In the genomic region with DNA sequence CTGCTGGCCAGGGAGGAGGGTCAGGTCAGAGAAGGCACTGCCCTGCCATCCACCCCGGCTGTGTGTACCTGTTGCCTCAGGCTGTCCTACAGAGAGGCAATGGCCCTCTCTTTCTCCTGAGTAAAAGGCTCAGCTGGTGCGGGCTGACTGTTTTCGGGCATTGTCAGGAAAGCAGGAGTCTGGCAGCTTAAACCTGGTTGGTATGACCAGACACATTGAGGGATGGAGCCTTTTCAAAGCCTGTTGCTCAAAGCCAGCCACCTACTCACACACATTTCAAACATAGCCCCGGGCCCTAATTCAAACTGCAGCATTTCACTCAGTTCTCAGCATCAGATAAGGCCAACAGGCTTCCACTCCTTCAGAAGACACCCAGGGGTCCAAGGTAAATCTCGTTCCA, we compare ENCODE assay signal across 21 cellular contexts.
DNase-seq lines count a peak whose midpoint lies in the region; ATAC-seq, FAIRE-seq and TF ChIP-seq lines count a peak whose summit lies in the region.
"Had no signal": no experiment of that assay in that cellular context is flagged by ENCODE, and none has a peak within 500 bp of the region (broad histone marks: within the 10 kb centered on the region; RNA-seq: fewer than 3 reads in every experiment).

No MANE protein-coding gene starts in this region.

- H4K91ac ChIP-seq in H1 (replicated peaks; ENCODE audit: insufficient read length, low read length), result no peak overlapping the region

- peaks cover 0 to 5% (median 2%) of the 10 kb centered on the region in 4 experiments; a peak in 2 of 7 replicates for H3K27me3 ChIP-seq in H1 (replicated peaks in 1 of 4; ENCODE audit: control insufficient read depth in 3 of 4, extremely low read depth in 1 of 4, insufficient read depth in 3 of 4, low read length in 3 of 4)
- H3K27me3 ChIP-seq: BLaER1 had no signal

- no peak overlapping the region for H3K4me3 ChIP-seq in H1 (ENCODE audit: extremely low read depth in 1 of 4, insufficient read depth in 2 of 4, low read depth in 3 of 4, low read length in 4 of 4)
- H3K4me3 ChIP-seq: BLaER1, GM12878, GM23248, HAP-1 had no signal

- WGBS in H1 (ENCODE audit: extremely low coverage in 1 of 2, insufficient coverage in 1 of 2, insufficient read length in 1 of 2, insufficient replicate concordance in 2 of 2, low coverage in 1 of 2, low lambda C conversion rate in 2 of 2, missing lambda C conversion rate in 1 of 2), 2 experiments, result 86% methylated on average over 5 of the region's 5 CpGs; no CpG with 5 or more reads in 1 of the 2 experiments

- H3K18ac ChIP-seq in H1 (ENCODE audit: extremely low read depth, low read length), result no peak overlapping the region

- TF ChIP-seq CTCF in H1 (IDR thresholded peaks at IDR 0.05; ENCODE audit: control extremely low read depth in 1 of 3, insufficient read depth in 1 of 3, low read depth in 1 of 3, low read length in 3 of 3), result no peak

- no peak overlapping the region for H2BK5ac ChIP-seq in H1 (ENCODE audit: low read depth, low read length)

- POLR2A ChIA-PET in H1 (lab: Charles Lee; ENCODE audit: partially characterized antibody), result no interaction called here
- POLR2A ChIA-PET in activated CD4-positive, alpha-beta T cell treated with anti-CD3 and anti-CD28 coated beads for 36 hours (lab: Charles Lee), result no interaction called here

- H2AFZ ChIP-seq in H1 (ENCODE audit: low read length), result no peak overlapping the region
- H2AFZ ChIP-seq: GM23248 had no signal

- no peak for TF ChIP-seq RAD21 in H1 (IDR thresholded peaks at IDR 0.05 in 1 of 2, conservative IDR thresholded peaks at IDR 0.05 in 1 of 2; ENCODE audit: low read depth in 2 of 2, low read length in 2 of 2)

- TF ChIP-seq EP300 in H1 (IDR thresholded peaks at IDR 0.05; ENCODE audit: borderline replicate concordance in 1 of 2, low read depth in 2 of 2, low read length in 2 of 2), result no peak

- H3K27me3 Mint-ChIP-seq in activated CD4-positive, alpha-beta T cell treated with anti-CD3 and anti-CD28 coated beads for 36 hours, result peaks cover 19% of the 10 kb centered on the region

- H4K5ac ChIP-seq in H1 (ENCODE audit: insufficient read length, low read depth, low read length), result no peak overlapping the region

- H3K36me3 Mint-ChIP-seq in activated CD4-positive, alpha-beta T cell treated with anti-CD3 and anti-CD28 coated beads for 36 hours (ENCODE audit: low read depth), result no peaks in the 10 kb centered on the region
- H3K36me3 Mint-ChIP-seq: CD4-positive, CD25-positive, alpha-beta regulatory T cell; CD8-positive, alpha-beta T cell had no signal

- 0 out of 2 replicates have a peak overlapping the region, but pooled peaks have one; percentile 42 for H2AK5ac ChIP-seq in H1 (ENCODE audit: low read depth, low read length)

- peaks cover 6 to 19% (median 15%) of the 10 kb centered on the region in 4 experiments for H3K4me1 ChIP-seq in H1 (replicated peaks in 1 of 4; ENCODE audit: control insufficient read depth in 3 of 4, insufficient read depth in 4 of 4, low read length in 3 of 4)
- H3K4me1 ChIP-seq: BLaER1, HAP-1 had no signal

- H3K4me2 ChIP-seq in H1 (ENCODE audit: insufficient read depth in 1 of 2, low read depth in 2 of 2, low read length in 2 of 2), result no peak overlapping the region
- H3K4me2 ChIP-seq: BLaER1 had no signal

- no peak overlapping the region for H3K27ac ChIP-seq in H1 (ENCODE audit: low read depth, low read length)
- H3K27ac ChIP-seq: 22Rv1, BLaER1, C4-2B, GM23248 had no signal

- no peaks in the 10 kb centered on the region for H3K79me1 ChIP-seq in H1 (ENCODE audit: low read depth, low read length)

- H3K4me1 Mint-ChIP-seq in activated CD4-positive, alpha-beta T cell treated with anti-CD3 and anti-CD28 coated beads for 36 hours, result no peaks in the 10 kb centered on the region
- H3K4me1 Mint-ChIP-seq: B cell; CD4-positive, CD25-positive, alpha-beta regulatory T cell had no signal

- H3K4me3 Mint-ChIP-seq in activated CD4-positive, alpha-beta T cell treated with anti-CD3 and anti-CD28 coated beads for 36 hours, result no peak overlapping the region
- H3K4me3 Mint-ChIP-seq: B cell; CD4-positive, CD25-positive, alpha-beta regulatory T cell; CD8-positive, alpha-beta T cell had no signal

- intact Hi-C loops in Right ventricle myocardium superior (cut with DNase I), result no loop called here
- intact Hi-C loops in activated CD4-positive, alpha-beta T cell treated with anti-CD3 and anti-CD28 coated beads for 36 hours (cut with DNase I, micrococcal nuclease), result no loop called here

- no peak overlapping the region for H3K56ac ChIP-seq in H1 (replicated peaks; ENCODE audit: insufficient read length, low read depth, low read length)

- H4K20me1 ChIP-seq in H1 (replicated peaks in 1 of 2; ENCODE audit: control insufficient read depth in 1 of 2, insufficient read depth in 2 of 2, low read length in 2 of 2), result no peaks in the 10 kb centered on the region
- H4K20me1 ChIP-seq: BLaER1 had no signal

- no peak overlapping the region for H2BK12ac ChIP-seq in H1 (ENCODE audit: low read depth, low read length)

- H3K9me3 Mint-ChIP-seq in activated CD4-positive, alpha-beta T cell treated with anti-CD3 and anti-CD28 coated beads for 36 hours (ENCODE audit: low read depth), result no peaks in the 10 kb centered on the region
- H3K9me3 Mint-ChIP-seq: CD4-positive, CD25-positive, alpha-beta regulatory T cell; CD8-positive, alpha-beta T cell had no signal

- no peak overlapping the region for H4K8ac ChIP-seq in H1 (ENCODE audit: extremely low read depth, insufficient read depth, low read length)

- no peak overlapping the region for H2BK15ac ChIP-seq in H1 (ENCODE audit: low read length)

- H3K27ac Mint-ChIP-seq in activated CD4-positive, alpha-beta T cell treated with anti-CD3 and anti-CD28 coated beads for 36 hours, result no peak overlapping the region
- H3K27ac Mint-ChIP-seq: B cell; CD4-positive, CD25-positive, alpha-beta regulatory T cell; CD8-positive, alpha-beta T cell had no signal

- H3K9ac ChIP-seq in H1 (replicated peaks in 1 of 4; ENCODE audit: extremely low read depth in 1 of 4, low read depth in 3 of 4, low read length in 3 of 4), result no peak overlapping the region
- H3K9ac ChIP-seq: BLaER1, GM23248 had no signal

- no peak for TF ChIP-seq POLR2A in H1 (IDR thresholded peaks at IDR 0.05; ENCODE audit: control extremely low read depth in 1 of 2, low read depth in 2 of 2, low read length in 2 of 2)

- no peak for ATAC-seq in Right ventricle myocardium superior (ENCODE audit: poor library complexity)
- ATAC-seq in activated CD4-positive, alpha-beta T cell treated with anti-CD3 and anti-CD28 coated beads for 36 hours, result no peak
- ATAC-seq: CD8-positive, alpha-beta T cell; GM12878 had no signal

- no peaks in the 10 kb centered on the region for H3K79me2 ChIP-seq in H1 (ENCODE audit: control insufficient read depth in 1 of 2, insufficient read depth in 2 of 2, low read length in 2 of 2)

- no peaks in the 10 kb centered on the region for H3K36me3 ChIP-seq in H1 (ENCODE audit: control insufficient read depth in 2 of 4, insufficient read depth in 4 of 4, low read length in 3 of 4)
- H3K36me3 ChIP-seq: BLaER1, HAP-1 had no signal

- no peak overlapping the region for H3K4ac ChIP-seq in H1 (replicated peaks; ENCODE audit: insufficient read length, low read depth, low read length)

- no peaks in the 10 kb centered on the region for H3K23me2 ChIP-seq in H1 (ENCODE audit: low read depth, low read length)

- no peak overlapping the region for H2BK120ac ChIP-seq in H1 (replicated peaks; ENCODE audit: low read depth, low read length)

- H3K14ac ChIP-seq in H1 (ENCODE audit: insufficient read length), result no peak overlapping the region

- no peak for FAIRE-seq in H1 (lab: Jason Lieb, UNC)
- FAIRE-seq: A204.1, GM12878, GM19239, H54 had no signal

- CTCF ChIA-PET in H1 (lab: Charles Lee; ENCODE audit: partially characterized antibody), result interaction anchor here (1.1 to 2.2 kb wide), 2 partner anchors 32 to 96 kb away, joined by 6 to 9 read pairs; no protein-coding TSS in a partner anchor
- CTCF ChIA-PET in activated CD4-positive, alpha-beta T cell treated with anti-CD3 and anti-CD28 coated beads for 36 hours (lab: Charles Lee), result no interaction called here

- DNase-seq in ELF-1 (ENCODE audit: low read depth, low spot score), result peak; percentile 87
- DNase-seq in H1 (ENCODE audit: low read depth in 1 of 2, low spot score in 2 of 2), result no peak
- DNase-seq in islet precursor cell, result peak; percentile 86
- DNase-seq in Right ventricle myocardium superior, result no peak
- no peak for DNase-seq in NCI-H526 (lab: John Stamatoyannopoulos, UW)
- DNase-seq in activated CD4-positive, alpha-beta T cell treated with anti-CD3 and anti-CD28 coated beads for 36 hours, result no peak
- DNase-seq: Caco-2; CD4-positive, CD25-positive, alpha-beta regulatory T cell; CD8-positive, alpha-beta T cell; DND-41; GDM1; GM23248 had no signal

- no peak overlapping the region for H3K23ac ChIP-seq in H1 (ENCODE audit: insufficient read length)

- H3K9me3 ChIP-seq in H1 (ENCODE audit: insufficient read depth in 2 of 2, low read depth in 1 of 2, low read length in 1 of 2), result no peaks in the 10 kb centered on the region
- H3K9me3 ChIP-seq: BLaER1, Caco-2, HAP-1 had no signal

- H2BK20ac ChIP-seq in H1 (ENCODE audit: low read length), result no peak overlapping the region

TF ChIP-seq in H1, 55 proteins besides CTCF, POLR2A, EP300 and RAD21 (continues in another document):
- TF ChIP-seq NANOG (IDR thresholded peaks at IDR 0.05; ENCODE audit: insufficient read depth, low read depth, low read length, poor library complexity, severe bottlenecking) (no peak), KDM5A (IDR thresholded peaks at IDR 0.05; ENCODE audit: low read length) (no peak), SIX5 (IDR thresholded peaks at IDR 0.05; ENCODE audit: low read depth, low read length) (no peak), ATF3 (IDR thresholded peaks at IDR 0.05; ENCODE audit: insufficient read depth, low read depth, low read length) (no peak), EZH2 (IDR thresholded peaks at IDR 0.05; ENCODE audit: low read depth, low read length, severe bottlenecking) (no peak), SP4 (IDR thresholded peaks at IDR 0.05; ENCODE audit: low read length) (no peak), NRF1 (IDR thresholded peaks at IDR 0.05; ENCODE audit: low read depth, low read length) (no peak), E2F6 (IDR thresholded peaks at IDR 0.05) (no peak), FOSL1 (IDR thresholded peaks at IDR 0.05; ENCODE audit: insufficient read depth, low read depth, low read length) (no peak)
- TF ChIP-seq, protein P1, sequence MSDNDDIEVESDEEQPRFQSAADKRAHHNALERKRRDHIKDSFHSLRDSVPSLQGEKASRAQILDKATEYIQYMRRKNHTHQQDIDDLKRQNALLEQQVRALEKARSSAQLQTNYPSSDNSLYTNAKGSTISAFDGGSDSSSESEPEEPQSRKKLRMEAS (IDR thresholded peaks at IDR 0.05), result no peak

Comparison
In these comparisons a context has a peak if more than half of its experiments do, and no peak if none do; other contexts are left out.
1. DNase-seq: peak in ELF-1 (single experiment) and islet precursor cell (single experiment); none in H1 (0 of 2), Right ventricle myocardium superior (single experiment), NCI-H526 (0 of 2) and activated CD4-positive, alpha-beta T cell treated with anti-CD3 and anti-CD28 coated beads for 36 hours (single experiment).